In genomic region chr7:105055084-105055483, GRCh38 we compare ENCODE assay signal across 1 cellular context.
TF ChIP-seq lines count a peak whose summit lies in the region.

No MANE protein-coding gene starts in this region.

TF ChIP-seq in SK-N-SH, 30 proteins besides CTCF, POLR2A, EP300 and RAD21 (continued from another document):
- TF ChIP-seq REST (IDR thresholded peaks at IDR 0.05; ENCODE audit: low read depth, low read length) (no peak), POLR2AphosphoS5 (IDR thresholded peaks at IDR 0.05; ENCODE audit: low read depth, low read length) (no peak), IRF3 (IDR thresholded peaks at IDR 0.05; ENCODE audit: low read depth, low read length) (no peak), GABPA (IDR thresholded peaks at IDR 0.05; ENCODE audit: low read depth) (no peak), SIN3A (IDR thresholded peaks at IDR 0.05; ENCODE audit: borderline replicate concordance, low read depth, low read length) (no peak), NRF1 (IDR thresholded peaks at IDR 0.05; ENCODE audit: low read depth, low read length) (no peak), YY1 (IDR thresholded peaks at IDR 0.05; ENCODE audit: low read depth) (no peak), RCOR1 (IDR thresholded peaks at IDR 0.05; ENCODE audit: low read length) (no peak), NFIC (IDR thresholded peaks at IDR 0.05; ENCODE audit: borderline replicate concordance) (no peak), RFX5 (IDR thresholded peaks at IDR 0.05; ENCODE audit: low read length) (no peak), SMC3 (IDR thresholded peaks at IDR 0.05; ENCODE audit: low read depth, low read length) (no peak), RXRA (IDR thresholded peaks at IDR 0.05; ENCODE audit: borderline replicate concordance, low read depth) (no peak), MAX (IDR thresholded peaks at IDR 0.05; ENCODE audit: low read depth) (no peak)
